Comparison of ENCODE assay signal across 13 cellular contexts in the genomic region with DNA sequence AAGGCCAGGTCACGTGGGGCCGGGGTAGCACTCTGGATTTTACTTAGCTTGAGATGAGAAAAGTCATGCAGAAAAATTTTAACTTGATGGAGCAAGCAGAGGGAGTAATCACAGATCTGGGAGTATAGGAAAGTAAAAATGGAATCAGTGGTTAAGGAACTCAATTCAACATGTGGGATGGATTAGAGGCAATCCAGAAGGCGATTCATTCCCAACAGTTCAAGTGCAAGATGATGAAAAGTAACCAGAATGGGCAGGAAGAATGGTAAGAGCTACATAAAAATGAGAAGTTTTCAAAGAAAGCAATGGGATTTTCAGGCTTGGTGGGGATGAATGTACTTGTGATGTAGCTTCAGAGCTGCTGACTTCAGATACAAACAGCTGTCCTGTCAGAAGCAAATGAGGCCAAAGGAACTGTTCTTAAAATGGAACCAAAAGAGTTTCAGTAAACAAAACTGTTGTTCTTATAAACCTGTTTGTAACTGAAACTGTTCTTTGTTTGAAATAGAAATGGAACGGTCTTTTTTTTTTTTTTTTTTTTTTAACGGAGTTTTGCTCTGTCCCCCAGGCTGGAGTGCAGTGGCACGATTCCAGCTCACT. TPM values are rescaled to one million over a fixed set of nuclear protein-coding genes. Genes with fewer than 3 reads are reported as not detected.
DNase-seq lines count a peak whose midpoint lies in the region; ATAC-seq and TF ChIP-seq lines count a peak whose summit lies in the region.
"Had no signal": no experiment of that assay in that cellular context is flagged by ENCODE, and none has a peak within 500 bp of the region (broad histone marks: within the 10 kb centered on the region; RNA-seq: fewer than 3 reads in every experiment).

No MANE protein-coding gene starts in this region.

- H3K4me2 ChIP-seq in DOHH2 (ENCODE audit: low read length): peak overlapping the region; percentile 2; the same call in 1 of the 2 replicates

- no peaks in the 10 kb centered on the region; the same call in 1 of the 2 replicates for H3K79me2 ChIP-seq in DOHH2 (ENCODE audit: control insufficient read depth, low read length)

- H3K27me3 ChIP-seq in DOHH2 (ENCODE audit: control insufficient read depth, low read length): no peaks in the 10 kb centered on the region
- no peaks in the 10 kb centered on the region for H3K27me3 ChIP-seq in adrenal gland
- H3K27me3 ChIP-seq: gastrocnemius medialis had no signal

- peaks cover 9% of the 10 kb centered on the region for H3F3A ChIP-seq in DOHH2 (ENCODE audit: control insufficient read depth, insufficient read depth)

- H3K9me3 ChIP-seq in DOHH2 (ENCODE audit: control insufficient read depth, insufficient read depth, low read length): no peaks in the 10 kb centered on the region
- H3K9me3 ChIP-seq in adrenal gland (replicated peaks in 1 of 3): no peaks in the 10 kb centered on the region
- H3K9me3 ChIP-seq: gastrocnemius medialis had no signal

- H3K27ac ChIP-seq in DOHH2 (ENCODE audit: low read depth, low read length) (no peak overlapping the region), adrenal gland (no peak overlapping the region)

- no peaks in the 10 kb centered on the region for H3K36me3 ChIP-seq in DOHH2 (ENCODE audit: control insufficient read depth, low read length)
- H3K36me3 ChIP-seq in adrenal gland (replicated peaks in 1 of 2): no peaks in the 10 kb centered on the region
- H3K36me3 ChIP-seq: gastrocnemius medialis had no signal

- no peaks in the 10 kb centered on the region for H4K20me1 ChIP-seq in DOHH2 (ENCODE audit: control insufficient read depth, insufficient read depth, low read depth, low read length)

- no peaks in the 10 kb centered on the region for H3K9me2 ChIP-seq in DOHH2 (replicated peaks; ENCODE audit: control insufficient read depth, low read length)

- H3K4me1 ChIP-seq in DOHH2 (ENCODE audit: control insufficient read depth, low read length) (peaks cover 22% of the 10 kb centered on the region), adrenal gland (replicated peaks in 1 of 2) (peaks cover 4 to 21% of the 10 kb centered on the region in 2 donors)

- in situ Hi-C loops in KBM-7 (cut with MboI; ENCODE audit: low pct_unique_long_range_greater_than_20kb, low sequenced_read_pairs): no loop called here

- TF ChIP-seq CTCF in DOHH2 (IDR thresholded peaks at IDR 0.05; ENCODE audit: low read depth, low read length, poor library complexity, severe bottlenecking): no peak
- no peak for TF ChIP-seq CTCF in adrenal gland (IDR thresholded peaks at IDR 0.05)

- ATAC-seq in HG03045 (IDR thresholded peaks at IDR 0.05; ENCODE audit: unreplicated experiment) (peak; percentile 59), GM18505 (IDR thresholded peaks at IDR 0.05; ENCODE audit: unreplicated experiment) (no peak)
- ATAC-seq: gastrocnemius medialis; HCT116; stimulated activated naive B cell treated with anti-CD40 and anti-IgM and Interleukin-4, amounts not matched to agents 10 μg/mL and 1 μg/mL and 100 μg/mL, for 72 hours had no signal

- TF ChIP-seq POLR2A in GM19099 (IDR thresholded peaks at IDR 0.05; ENCODE audit: extremely low read depth, insufficient read length, low read depth): peak; percentile 36
- TF ChIP-seq POLR2A in adrenal gland (IDR thresholded peaks at IDR 0.05): no peak
- no peak for TF ChIP-seq POLR2A in GM18505 (IDR thresholded peaks at IDR 0.05; ENCODE audit: borderline replicate concordance, extremely low read depth, insufficient read depth, insufficient read length)

- no peak overlapping the region for H3K4me3 ChIP-seq in DOHH2 (ENCODE audit: low read length)
- no peak overlapping the region for H3K4me3 ChIP-seq in adrenal gland
- H3K4me3 ChIP-seq: gastrocnemius medialis had no signal

- intact Hi-C loops in adrenal gland (cut with DNase I): no loop called here

- peak; percentile 58 for DNase-seq in fibroblast of gingiva (ENCODE audit: low read depth)
- no peak for DNase-seq in NCI-H226
- no peak for DNase-seq in adrenal gland
- DNase-seq in KBM-7: no peak
- DNase-seq: DMS79 treated with DMSO at 0.1 percent for 48 hours; gastrocnemius medialis; stimulated activated CD4-positive, alpha-beta T cell treated with anti-CD3 and anti-CD28 coated beads, Interleukin-2, amount 100 ng/mL, for 48 hours; stimulated activated naive B cell treated with anti-CD40 and anti-IgM and Interleukin-4, amounts not matched to agents 10 μg/mL and 1 μg/mL and 100 μg/mL, for 72 hours had no signal

- 82 to 91% (median 85%) methylated on average over 6 of the region's 6 CpGs for WGBS in adrenal gland, 4 donors

RNA-seq across cellular contexts. Expression of a gene that starts 5.6 kb away (rescaled TPM):
- total RNA-seq in adrenal gland: 10 to 100 TPM; 14.7 to 67.8 (median 27.6) TPM
- polyA plus RNA-seq in adrenal gland: 10 to 100 TPM in 1 of 3 donors, 1 to 10 TPM in 2; 2.3 to 61.9 (median 3.8) TPM

RNA-seq across cellular contexts. Expression of a gene that starts 10.4 kb away (rescaled TPM):
- total RNA-seq in adrenal gland: 100 to 1,000 TPM in 4 of 8 donors, 10 to 100 TPM in 4; 44.2 to 279 (median 95.5) TPM
- polyA plus RNA-seq in adrenal gland: 100 to 1,000 TPM in 1 of 3 donors, 10 to 100 TPM in 2; 13.6 to 152 (median 28.0) TPM
